ENCODE assay signal across 31 cellular contexts in genomic region chr22:46244771-46245170, GRCh38. TPM values are rescaled to one million over a fixed set of nuclear protein-coding genes. Genes with fewer than 3 reads are reported as not detected.
"Had no signal": no experiment of that assay in that cellular context is flagged by ENCODE, and none has a peak within 500 bp of the region (broad histone marks: within the 10 kb centered on the region; RNA-seq: fewer than 3 reads in every experiment).

No MANE protein-coding gene starts in this region.

- H3K4me3 Mint-ChIP-seq: activated naive CD8-positive, alpha-beta T cell treated with anti-CD3 and anti-CD28 coated beads, Interleukin-2, amount 10 ng/mL, durations not matched to agents 7 days and 5 days; effector memory CD8-positive, alpha-beta T cell; immature natural killer cell; natural killer cell treated with Interleukin-12 subunit alpha and Interleukin-12 subunit beta and Interleukin-15 and Interleukin-18, amount 100 ng/mL, for 72 hours; stimulated activated memory B cell treated with anti-CD40 and anti-IgM and Interleukin-4, amounts not matched to agents 10 μg/mL and 1 μg/mL and 100 μg/mL, for 72 hours had no signal

- H3K27ac ChIP-seq: colonic mucosa, thoracic aorta, WERI-Rb-1 had no signal

- DNase-seq: activated CD4-positive, alpha-beta T cell treated with anti-CD3 and anti-CD28 coated beads for 48 hours; activated CD4-positive, alpha-beta T cell treated with anti-CD3 and anti-CD28 coated beads, Interleukin-2, amount 50 U/mL, for 48 hours; activated CD8-positive, alpha-beta memory T cell treated with anti-CD3 and anti-CD28 coated beads for 24 hours; activated effector memory CD4-positive, alpha-beta T cell treated with Interleukin-2 at 50 U/mL for 16 hours; activated naive CD4-positive, alpha-beta T cell treated with Interleukin-2 at 50 U/mL for 16 hours; activated naive CD8-positive, alpha-beta T cell treated with anti-CD3 and anti-CD28 coated beads, Interleukin-2, amount 10 ng/mL, durations not matched to agents 7 days and 5 days; colonic mucosa; effector memory CD8-positive, alpha-beta T cell; erythroblast; immature natural killer cell; left lung; sigmoid colon; stimulated activated CD4-positive, alpha-beta T cell treated with anti-CD3 and anti-CD28 coated beads, Interleukin-4, amount 100 ng/mL, for 24 hours; stomach; T-helper 17 cell; T1000; trophoblast cell; WERI-Rb-1 had no signal

- H3K36me3 ChIP-seq: colonic mucosa, thoracic aorta, WERI-Rb-1 had no signal

- H3K27me3 ChIP-seq: colonic mucosa, gastroesophageal sphincter, left lung, sigmoid colon, stomach had no signal

- H3K27me3 Mint-ChIP-seq: activated naive CD8-positive, alpha-beta T cell treated with anti-CD3 and anti-CD28 coated beads, Interleukin-2, amount 10 ng/mL, durations not matched to agents 7 days and 5 days; effector memory CD8-positive, alpha-beta T cell; natural killer cell treated with Interleukin-12 subunit alpha and Interleukin-12 subunit beta and Interleukin-15 and Interleukin-18, amount 100 ng/mL, for 72 hours; stimulated activated memory B cell treated with anti-CD40 and anti-IgM and Interleukin-4, amounts not matched to agents 10 μg/mL and 1 μg/mL and 100 μg/mL, for 72 hours; T-helper 17 cell had no signal

- H3K27ac Mint-ChIP-seq: activated naive CD8-positive, alpha-beta T cell treated with anti-CD3 and anti-CD28 coated beads, Interleukin-2, amount 10 ng/mL, durations not matched to agents 7 days and 5 days; effector memory CD8-positive, alpha-beta T cell; immature natural killer cell; natural killer cell treated with Interleukin-12 subunit alpha and Interleukin-12 subunit beta and Interleukin-15 and Interleukin-18, amount 100 ng/mL, for 72 hours; stimulated activated memory B cell treated with anti-CD40 and anti-IgM and Interleukin-4, amounts not matched to agents 10 μg/mL and 1 μg/mL and 100 μg/mL, for 72 hours had no signal

- H3K9me3 ChIP-seq: colonic mucosa, gastroesophageal sphincter, left lung, mucosa of descending colon, sigmoid colon, stomach, thoracic aorta had no signal

- H3K9me3 Mint-ChIP-seq: activated naive CD8-positive, alpha-beta T cell treated with anti-CD3 and anti-CD28 coated beads, Interleukin-2, amount 10 ng/mL, durations not matched to agents 7 days and 5 days; effector memory CD8-positive, alpha-beta T cell; immature natural killer cell; natural killer cell treated with Interleukin-12 subunit alpha and Interleukin-12 subunit beta and Interleukin-15 and Interleukin-18, amount 100 ng/mL, for 72 hours; stimulated activated memory B cell treated with anti-CD40 and anti-IgM and Interleukin-4, amounts not matched to agents 10 μg/mL and 1 μg/mL and 100 μg/mL, for 72 hours had no signal

- ATAC-seq: activated CD4-positive, CD25-positive, alpha-beta regulatory T cell treated with anti-CD3 and anti-CD28 coated beads, Interleukin-2, amount 50 U/mL, for 24 hours; effector memory CD8-positive, alpha-beta T cell; gastroesophageal sphincter; left lung; natural killer cell treated with Interleukin-12 subunit alpha and Interleukin-12 subunit beta and Interleukin-15 and Interleukin-18, amount 100 ng/mL, for 72 hours; stimulated activated memory B cell treated with anti-CD40 and anti-IgM and Interleukin-4, amounts not matched to agents 10 μg/mL and 1 μg/mL and 100 μg/mL, for 72 hours; T-helper 17 cell had no signal

- FAIRE-seq: small intestine, urothelium cell line had no signal

- H3K4me3 ChIP-seq: colonic mucosa, gastroesophageal sphincter, left lung, mucosa of descending colon, sigmoid colon, stomach, thoracic aorta had no signal

RNA-seq across cellular contexts. Expression of gene PKDREJ, which starts 18.4 kb away (rescaled TPM):
- total RNA-seq: activated naive CD8-positive, alpha-beta T cell treated with anti-CD3 and anti-CD28 coated beads, Interleukin-2, amount 10 ng/mL, durations not matched to agents 7 days and 5 days; dermis microvascular lymphatic vessel endothelial cell; kidney epithelial cell; lung microvascular endothelial cell; mesenteric fat pad; myocyte; T-helper 17 cell had no signal
